ENCODE assay signal across 20 cellular contexts in genomic region chr12:124972211-124972610, GRCh38. TPM values are rescaled to one million over a fixed set of nuclear protein-coding genes. Genes with fewer than 3 reads are reported as not detected.
DNase-seq lines count a peak whose midpoint lies in the region; ATAC-seq, FAIRE-seq and TF ChIP-seq lines count a peak whose summit lies in the region.
"Had no signal": no experiment of that assay in that cellular context is flagged by ENCODE, and none has a peak within 500 bp of the region (broad histone marks: within the 10 kb centered on the region; RNA-seq: fewer than 3 reads in every experiment).

No MANE protein-coding gene starts in this region.

- peaks cover 36 to 61% of the 10 kb centered on the region in 2 experiments; a peak in 4 of 5 replicates for H3K36me3 ChIP-seq in HepG2 (replicated peaks in 1 of 2; ENCODE audit: control insufficient read depth in 1 of 2, insufficient read depth in 2 of 2, low read length in 2 of 2)
- peaks cover 0 to 37% (median 18%) of the 10 kb centered on the region in 4 donors for H3K36me3 ChIP-seq in right lobe of liver
- H3K36me3 ChIP-seq in thyroid gland: peaks cover 38 to 58% of the 10 kb centered on the region in 2 donors

- H3K4me3 ChIP-seq in HepG2 (replicated peaks in 1 of 3; ENCODE audit: insufficient read depth in 1 of 3, low read depth in 2 of 3, low read length in 3 of 3) (no peak overlapping the region), right lobe of liver (no peak overlapping the region), thyroid gland (replicated peaks in 1 of 3) (no peak overlapping the region)
- H3K4me3 ChIP-seq: BLaER1, HAP-1 had no signal

- TF ChIP-seq POLR2A in HepG2 (IDR thresholded peaks at IDR 0.05; ENCODE audit: insufficient read depth in 1 of 2, low read depth in 2 of 2, low read length in 2 of 2) (no peak), right lobe of liver (IDR thresholded peaks at IDR 0.05) (no peak), thyroid gland (IDR thresholded peaks at IDR 0.05) (no peak)

- H3K4me1 ChIP-seq in HepG2 (ENCODE audit: insufficient read depth, low read length) (no peaks in the 10 kb centered on the region), right lobe of liver (no peaks in the 10 kb centered on the region), thyroid gland (no peaks in the 10 kb centered on the region)
- H3K4me1 ChIP-seq: BLaER1, Caco-2, HAP-1 had no signal

- H3K9me3 Mint-ChIP-seq in nephron progenitor cell: no peaks in the 10 kb centered on the region
- H3K9me3 Mint-ChIP-seq in stimulated activated effector memory CD8-positive, alpha-beta T cell treated with anti-CD3 and anti-CD28 coated beads, Interleukin-12 subunit alpha, Interleukin-12 subunit beta, amount 100 ng/mL, for 72 hours: no peaks in the 10 kb centered on the region
- H3K9me3 Mint-ChIP-seq: CD4-positive, CD25-positive, alpha-beta regulatory T cell; CD8-positive, alpha-beta T cell had no signal

- H2AFZ ChIP-seq in HepG2 (ENCODE audit: low read length): no peak overlapping the region

- intact Hi-C loops in HepG2 (cut with micrococcal nuclease; ENCODE audit: unreplicated experiment): no loop called here
- intact Hi-C loops in right lobe of liver (cut with DNase I): no loop called here
- intact Hi-C loops in thyroid gland (cut with DNase I): no loop called here

- H4K20me1 ChIP-seq in HepG2 (ENCODE audit: insufficient read depth, low read length): no peaks in the 10 kb centered on the region

- no peaks in the 10 kb centered on the region for H3K4me1 Mint-ChIP-seq in nephron progenitor cell
- H3K4me1 Mint-ChIP-seq in stimulated activated effector memory CD8-positive, alpha-beta T cell treated with anti-CD3 and anti-CD28 coated beads, Interleukin-12 subunit alpha, Interleukin-12 subunit beta, amount 100 ng/mL, for 72 hours: no peaks in the 10 kb centered on the region
- H3K4me1 Mint-ChIP-seq: B cell; CD4-positive, CD25-positive, alpha-beta regulatory T cell had no signal

- TF ChIP-seq CTCF in HepG2 (CRISPR knock-in tag; IDR thresholded peaks at IDR 0.05) (no peak), right lobe of liver (IDR thresholded peaks at IDR 0.05) (no peak), nephron progenitor cell (IDR thresholded peaks at IDR 0.05) (no peak), thyroid gland (IDR thresholded peaks at IDR 0.05) (no peak)

- ATAC-seq in HepG2: no peak
- ATAC-seq in right lobe of liver: no peak
- no peak for ATAC-seq in stimulated activated effector memory CD8-positive, alpha-beta T cell treated with anti-CD3 and anti-CD28 coated beads, Interleukin-12 subunit alpha, Interleukin-12 subunit beta, amount 100 ng/mL, for 72 hours
- ATAC-seq: CD8-positive, alpha-beta T cell had no signal

- FAIRE-seq in HepG2 (lab: Jason Lieb, UNC): no peak
- FAIRE-seq: A204.1, G401.6, H54 had no signal

- H3K36me3 Mint-ChIP-seq in nephron progenitor cell (ENCODE audit: low read depth): peaks cover 20% of the 10 kb centered on the region
- H3K36me3 Mint-ChIP-seq in stimulated activated effector memory CD8-positive, alpha-beta T cell treated with anti-CD3 and anti-CD28 coated beads, Interleukin-12 subunit alpha, Interleukin-12 subunit beta, amount 100 ng/mL, for 72 hours: peaks cover 92% of the 10 kb centered on the region

- WGBS in HepG2 (ENCODE audit: low lambda C conversion rate): 92% methylated on average over 8 of the region's 10 CpGs
- WGBS in right lobe of liver (ENCODE audit: insufficient coverage, low coverage, low lambda C conversion rate, missing lambda C conversion rate): 100% methylated on average over 3 of the region's 10 CpGs
- 93 to 96% methylated on average over 9 to 10 of the region's 10 CpGs for WGBS in thyroid gland, 2 donors

- TF ChIP-seq EP300 in HepG2 (IDR thresholded peaks at IDR 0.05; ENCODE audit: low read depth in 2 of 2, low read length in 2 of 2) (no peak), HepG2 (CRISPR knock-in tag; IDR thresholded peaks at IDR 0.05; ENCODE audit: borderline replicate concordance) (no peak)

- no peak overlapping the region for H3K4me2 ChIP-seq in HepG2 (ENCODE audit: low read depth, low read length)
- H3K4me2 ChIP-seq: BLaER1 had no signal

- POLR2A ChIA-PET in HepG2 (lab: Yijun Ruan, JAX): no interaction called here

- CTCF ChIA-PET in HepG2 (lab: Yijun Ruan, JAX; ENCODE audit: low intra/inter-chr PET ratio, low total read pairs): no interaction called here

- BruUV-seq in HepG2 (replicated peaks; lab: Mats Ljungman, UMichigan): no TSS peak

- no peaks in the 10 kb centered on the region for H3K9me3 ChIP-seq in HepG2 (ENCODE audit: low read length)
- H3K9me3 ChIP-seq in right lobe of liver: no peaks in the 10 kb centered on the region
- no peaks in the 10 kb centered on the region for H3K9me3 ChIP-seq in thyroid gland
- H3K9me3 ChIP-seq: BLaER1, Caco-2, HAP-1 had no signal

- H3K27ac ChIP-seq in HepG2 (ENCODE audit: extremely low read length, insufficient read depth, low read length) (no peak overlapping the region), right lobe of liver (no peak overlapping the region), thyroid gland (no peak overlapping the region)
- H3K27ac ChIP-seq: 22Rv1, BLaER1, C4-2B had no signal

- H3K27me3 ChIP-seq in HepG2 (ENCODE audit: control insufficient read depth in 1 of 2, insufficient read depth in 2 of 2, low read length in 2 of 2) (no peaks in the 10 kb centered on the region), right lobe of liver (no peaks in the 10 kb centered on the region), thyroid gland (no peaks in the 10 kb centered on the region)
- H3K27me3 ChIP-seq: BLaER1 had no signal

- peak overlapping the region; percentile 13 for H3K27ac Mint-ChIP-seq in nephron progenitor cell
- H3K27ac Mint-ChIP-seq in stimulated activated effector memory CD8-positive, alpha-beta T cell treated with anti-CD3 and anti-CD28 coated beads, Interleukin-12 subunit alpha, Interleukin-12 subunit beta, amount 100 ng/mL, for 72 hours: peak overlapping the region; percentile 29
- H3K27ac Mint-ChIP-seq: B cell; CD4-positive, CD25-positive, alpha-beta regulatory T cell; CD8-positive, alpha-beta T cell had no signal

- no peak for TF ChIP-seq RAD21 in HepG2 (CRISPR knock-in tag; IDR thresholded peaks at IDR 0.05)

- DNase-seq in HepG2 (ENCODE audit: low spot score) (no peak), right lobe of liver (no peak), nephron progenitor cell (no peak), thyroid gland (no peak), NCI-H1930 (lab: John Stamatoyannopoulos, UW) (no peak)
- DNase-seq in stimulated activated effector memory CD8-positive, alpha-beta T cell treated with anti-CD3 and anti-CD28 coated beads, Interleukin-12 subunit alpha, Interleukin-12 subunit beta, amount 100 ng/mL, for 72 hours (ENCODE audit: low spot score in 2 of 2): no peak
- DNase-seq: Caco-2; CD4-positive, CD25-positive, alpha-beta regulatory T cell; CD8-positive, alpha-beta T cell; DMS153; DND-41; GOT3 had no signal

- no peak overlapping the region for H3K9ac ChIP-seq in HepG2 (ENCODE audit: insufficient read depth, low read depth, low read length)
- H3K9ac ChIP-seq: BLaER1 had no signal

- no peaks in the 10 kb centered on the region for H3K27me3 Mint-ChIP-seq in nephron progenitor cell (ENCODE audit: low read depth, poor library complexity)
- H3K27me3 Mint-ChIP-seq: B cell; CD4-positive, CD25-positive, alpha-beta regulatory T cell had no signal

- H3K79me2 ChIP-seq in HepG2 (ENCODE audit: insufficient read depth, low read length): no peaks in the 10 kb centered on the region

- in situ Hi-C loops in HepG2 (cut with HindIII; ENCODE audit: extremely low pct_ligation_motif_present, low pct_unique_long_range_greater_than_20kb): no loop called here

- no peak overlapping the region for H3K4me3 Mint-ChIP-seq in nephron progenitor cell
- no peak overlapping the region for H3K4me3 Mint-ChIP-seq in stimulated activated effector memory CD8-positive, alpha-beta T cell treated with anti-CD3 and anti-CD28 coated beads, Interleukin-12 subunit alpha, Interleukin-12 subunit beta, amount 100 ng/mL, for 72 hours
- H3K4me3 Mint-ChIP-seq: B cell; CD4-positive, CD25-positive, alpha-beta regulatory T cell; CD8-positive, alpha-beta T cell had no signal

RNA-seq across cellular contexts. Expression of gene DHX37, which starts 16.7 kb away (rescaled TPM):
- 19.4 and 20.9 TPM in 2 replicates for total RNA-seq in HepG2 (2016; rRNA removed; fragmentation: Illumina TruSeq; extraction: Trizol)
- 3.8 and 4.4 TPM in 2 replicates for total RNA-seq in HepG2 (2016; cell fraction: cytosol; rRNA removed; fragmentation: Illumina TruSeq; extraction: Trizol; ENCODE audit: low read depth)
- total RNA-seq in HepG2 (2016; cell fraction: insoluble cytoplasmic fraction; rRNA removed; fragmentation: Illumina TruSeq; extraction: Trizol): 14.2 and 21.8 TPM in 2 replicates
- total RNA-seq in HepG2 (2016; cell fraction: membrane; rRNA removed; fragmentation: Illumina TruSeq; extraction: Trizol): 8.0 TPM in 2 replicates
- 18.7 and 19.6 TPM in 2 replicates for total RNA-seq in HepG2 (2016; cell fraction: nucleus; rRNA removed; fragmentation: Illumina TruSeq; extraction: Trizol)
- 6.0 and 7.6 TPM in 2 replicates for polyA plus RNA-seq in HepG2 (2011; rRNA removed)
- polyA plus RNA-seq in HepG2 (2011; cell fraction: cytosol; rRNA removed): 3.9 and 5.3 TPM in 2 replicates
- 26.9 and 32.7 TPM in 2 replicates for polyA plus RNA-seq in HepG2 (2011; cell fraction: nucleus; rRNA removed)
- 7.8 and 12.7 TPM in 2 replicates for polyA plus RNA-seq in HepG2 (2012)
- 1.3 TPM in 2 replicates for polyA plus RNA-seq in HepG2 (2016; cell fraction: cytosol; fragmentation: Illumina TruSeq; extraction: Trizol; ENCODE audit: low read depth)
- polyA plus RNA-seq in HepG2 (2016; cell fraction: insoluble cytoplasmic fraction; fragmentation: Illumina TruSeq; extraction: Trizol; ENCODE audit: low read depth): 13.2 and 17.5 TPM in 2 replicates
- 2.9 and 3.7 TPM in 2 replicates for polyA plus RNA-seq in HepG2 (2016; cell fraction: membrane; fragmentation: Illumina TruSeq; extraction: Trizol; ENCODE audit: low read depth)
- 36.0 and 38.0 TPM in 2 replicates for polyA plus RNA-seq in HepG2 (2016; cell fraction: nucleus; fragmentation: Illumina TruSeq; extraction: Trizol; ENCODE audit: insufficient read depth, low read depth)
- 23.1 and 33.6 TPM in 2 replicates for polyA minus RNA-seq in HepG2 (2011; rRNA and poly(A)+ RNA removed; ENCODE audit: low replicate concordance)
- 9.8 and 11.1 TPM in 2 replicates for polyA minus RNA-seq in HepG2 (2011; cell fraction: cytosol; rRNA and poly(A)+ RNA removed)
- 11.6 and 13.4 TPM in 2 replicates for polyA minus RNA-seq in HepG2 (2011; cell fraction: nucleus; rRNA and poly(A)+ RNA removed)
- total RNA-seq in right lobe of liver: 1 to 10 TPM; 5.2 to 8.7 (median 7.1) TPM
- total RNA-seq in thyroid gland: 10 to 100 TPM in 2 of 4 donors, 1 to 10 TPM in 2; 8.3 to 16.0 (median 10.1) TPM

RNA-seq across cellular contexts. Expression of gene BRI3BP, which starts 21.2 kb away (rescaled TPM):
- total RNA-seq in HepG2 (2016; rRNA removed; fragmentation: Illumina TruSeq; extraction: Trizol) (17.6 and 21.1 TPM in 2 replicates), right lobe of liver (10 to 100 TPM in 2 of 6 experiments, 1 to 10 TPM in 4; 4.7 to 11.4 (median 6.7) TPM), thyroid gland (10 to 100 TPM in 1 of 4 donors, 1 to 10 TPM in 3; 3.8 to 11.1 (median 7.7) TPM)
- total RNA-seq in HepG2 (2016; cell fraction: cytosol; rRNA removed; fragmentation: Illumina TruSeq; extraction: Trizol; ENCODE audit: low read depth): 5.0 and 5.2 TPM in 2 replicates
- total RNA-seq in HepG2 (2016; cell fraction: insoluble cytoplasmic fraction; rRNA removed; fragmentation: Illumina TruSeq; extraction: Trizol): 16.5 and 21.3 TPM in 2 replicates
- 14.9 and 15.7 TPM in 2 replicates for total RNA-seq in HepG2 (2016; cell fraction: membrane; rRNA removed; fragmentation: Illumina TruSeq; extraction: Trizol)
- total RNA-seq in HepG2 (2016; cell fraction: nucleus; rRNA removed; fragmentation: Illumina TruSeq; extraction: Trizol): 15.9 and 20.4 TPM in 2 replicates
- polyA plus RNA-seq in HepG2 (2011; rRNA removed): 6.4 and 7.5 TPM in 2 replicates
- 6.3 and 6.6 TPM in 2 replicates for polyA plus RNA-seq in HepG2 (2011; cell fraction: cytosol; rRNA removed)
- polyA plus RNA-seq in HepG2 (2011; cell fraction: nucleus; rRNA removed): 2.9 and 3.0 TPM in 2 replicates
- polyA plus RNA-seq in HepG2 (2012): 6.1 and 7.2 TPM in 2 replicates
- 4.9 and 5.3 TPM in 2 replicates for polyA plus RNA-seq in HepG2 (2016; cell fraction: cytosol; fragmentation: Illumina TruSeq; extraction: Trizol; ENCODE audit: low read depth)
- 13.2 and 14.3 TPM in 2 replicates for polyA plus RNA-seq in HepG2 (2016; cell fraction: insoluble cytoplasmic fraction; fragmentation: Illumina TruSeq; extraction: Trizol; ENCODE audit: low read depth)
- polyA plus RNA-seq in HepG2 (2016; cell fraction: membrane; fragmentation: Illumina TruSeq; extraction: Trizol; ENCODE audit: low read depth): 9.2 TPM in 2 replicates
- 20.9 and 21.2 TPM in 2 replicates for polyA plus RNA-seq in HepG2 (2016; cell fraction: nucleus; fragmentation: Illumina TruSeq; extraction: Trizol; ENCODE audit: insufficient read depth, low read depth)
- polyA minus RNA-seq in HepG2 (2011; rRNA and poly(A)+ RNA removed; ENCODE audit: low replicate concordance): 14.9 and 34.8 TPM in 2 replicates
- 10.7 and 11.1 TPM in 2 replicates for polyA minus RNA-seq in HepG2 (2011; cell fraction: cytosol; rRNA and poly(A)+ RNA removed)
- polyA minus RNA-seq in HepG2 (2011; cell fraction: nucleus; rRNA and poly(A)+ RNA removed): 5.8 and 6.5 TPM in 2 replicates

RNA-seq across cellular contexts. Expression of gene UBC, which starts 57.8 kb away (rescaled TPM):
- total RNA-seq in HepG2 (2016; rRNA removed; fragmentation: Illumina TruSeq; extraction: Trizol) (805 and 1,167 TPM in 2 replicates), right lobe of liver (1,000 to 10,000 TPM in 1 of 6 experiments, 100 to 1,000 TPM in 5; 390 to 1,023 (median 604) TPM), thyroid gland (1,000 to 10,000 TPM in 2 of 4 donors, 100 to 1,000 TPM in 2; 907 to 1,424 (median 1,000) TPM)
- 330 and 384 TPM in 2 replicates for total RNA-seq in HepG2 (2016; cell fraction: cytosol; rRNA removed; fragmentation: Illumina TruSeq; extraction: Trizol; ENCODE audit: low read depth)
- 802 and 1,160 TPM in 2 replicates for total RNA-seq in HepG2 (2016; cell fraction: insoluble cytoplasmic fraction; rRNA removed; fragmentation: Illumina TruSeq; extraction: Trizol)
- 388 and 438 TPM in 2 replicates for total RNA-seq in HepG2 (2016; cell fraction: membrane; rRNA removed; fragmentation: Illumina TruSeq; extraction: Trizol)
- total RNA-seq in HepG2 (2016; cell fraction: nucleus; rRNA removed; fragmentation: Illumina TruSeq; extraction: Trizol): 473 and 495 TPM in 2 replicates
- 1,432 and 1,529 TPM in 2 replicates for polyA plus RNA-seq in HepG2 (2011; rRNA removed)
- polyA plus RNA-seq in HepG2 (2011; cell fraction: cytosol; rRNA removed): 1,350 and 1,708 TPM in 2 replicates
- 541 and 721 TPM in 2 replicates for polyA plus RNA-seq in HepG2 (2011; cell fraction: nucleus; rRNA removed)
- polyA plus RNA-seq in HepG2 (2012): 920 and 1,315 TPM in 2 replicates
- 299 and 343 TPM in 2 replicates for polyA plus RNA-seq in HepG2 (2016; cell fraction: cytosol; fragmentation: Illumina TruSeq; extraction: Trizol; ENCODE audit: low read depth)
- 1,055 and 1,063 TPM in 2 replicates for polyA plus RNA-seq in HepG2 (2016; cell fraction: insoluble cytoplasmic fraction; fragmentation: Illumina TruSeq; extraction: Trizol; ENCODE audit: low read depth)
- polyA plus RNA-seq in HepG2 (2016; cell fraction: membrane; fragmentation: Illumina TruSeq; extraction: Trizol; ENCODE audit: low read depth): 279 and 340 TPM in 2 replicates
- 688 and 691 TPM in 2 replicates for polyA plus RNA-seq in HepG2 (2016; cell fraction: nucleus; fragmentation: Illumina TruSeq; extraction: Trizol; ENCODE audit: insufficient read depth, low read depth)
- polyA minus RNA-seq in HepG2 (2011; rRNA and poly(A)+ RNA removed; ENCODE audit: low replicate concordance): 531 and 665 TPM in 2 replicates
- 412 and 617 TPM in 2 replicates for polyA minus RNA-seq in HepG2 (2011; cell fraction: cytosol; rRNA and poly(A)+ RNA removed)
- 99.5 and 162 TPM in 2 replicates for polyA minus RNA-seq in HepG2 (2011; cell fraction: nucleus; rRNA and poly(A)+ RNA removed)
